ENCODE assay signal across 16 cellular contexts in genomic region chrX:40091691-40092421, GRCh38. TPM values are rescaled to one million over a fixed set of nuclear protein-coding genes. Genes with fewer than 3 reads are reported as not detected.
DNase-seq lines count a peak whose midpoint lies in the region; ATAC-seq and TF ChIP-seq lines count a peak whose summit lies in the region.
"Had no signal": no experiment of that assay in that cellular context is flagged by ENCODE, and none has a peak within 500 bp of the region (broad histone marks: within the 10 kb centered on the region; RNA-seq: fewer than 3 reads in every experiment).

No MANE protein-coding gene starts in this region.

- H3K4me2 ChIP-seq in BLaER1 = peak overlapping the region; percentile 85; the same call in 1 of the 2 replicates

- CTCF ChIA-PET in activated CD8-positive, alpha-beta T cell treated with anti-CD3 and anti-CD28 coated beads, Interleukin-2, amount 10 ng/mL, durations not matched to agents 7 days and 5 days (lab: Charles Lee) = no interaction called here

- DNase-seq in nephron progenitor cell = no peak
- no peak for DNase-seq in NCI-H748 (lab: John Stamatoyannopoulos, UW; ENCODE audit: unreplicated experiment)
- DNase-seq in activated CD8-positive, alpha-beta T cell treated with anti-CD3 and anti-CD28 coated beads, Interleukin-2, amount 10 ng/mL, durations not matched to agents 7 days and 5 days = no peak
- DNase-seq: activated CD4-positive, alpha-beta memory T cell treated with anti-CD3 and anti-CD28 coated beads for 36 hours; activated gamma-delta T cell treated with Interleukin-2 at 50 U/mL for 16 hours; brain microvascular endothelial cell; DMS79 treated with DMSO at 0.1 percent for 48 hours; effector CD8-positive, alpha-beta T cell; gastrocnemius medialis; NCI-H2171 treated with DMSO at 0.1 percent for 48 hours had no signal

- peaks cover 19% of the 10 kb centered on the region for H3K9me3 Mint-ChIP-seq in nephron progenitor cell
- H3K9me3 Mint-ChIP-seq in activated CD8-positive, alpha-beta T cell treated with anti-CD3 and anti-CD28 coated beads, Interleukin-2, amount 10 ng/mL, durations not matched to agents 7 days and 5 days (ENCODE audit: insufficient read depth) = no peaks in the 10 kb centered on the region
- H3K9me3 Mint-ChIP-seq: activated CD4-positive, alpha-beta memory T cell treated with anti-CD3 and anti-CD28 coated beads for 36 hours had no signal

- no peak overlapping the region for H3K27ac ChIP-seq in BLaER1
- H3K27ac ChIP-seq in HUES64 (ENCODE audit: low read depth, low read length) = peak overlapping the region; percentile 93
- peak overlapping the region in 1 of 2 donors; percentile 43 for H3K27ac ChIP-seq in esophagus (ENCODE audit: low read depth in 2 of 2, low read length in 1 of 2)
- H3K27ac ChIP-seq: brain microvascular endothelial cell, gastrocnemius medialis, vagina had no signal

- WGBS in HUES64 = 2% methylated on average over 69 of the region's 70 CpGs
- 38 to 47% methylated on average over 69 to 70 of the region's 70 CpGs for WGBS in esophagus, 2 donors

- H3K27me3 ChIP-seq in BLaER1 (peaks cover 71% of the 10 kb centered on the region), HUES64 (ENCODE audit: insufficient read depth, low read length) (peaks cover 23% of the 10 kb centered on the region), esophagus (ENCODE audit: control insufficient read depth in 1 of 2, insufficient read depth in 2 of 2, low read length in 2 of 2) (no peaks in the 10 kb centered on the region)
- H3K27me3 ChIP-seq: brain microvascular endothelial cell had no signal

- peaks cover 45% of the 10 kb centered on the region for H3K27me3 Mint-ChIP-seq in nephron progenitor cell (ENCODE audit: low read depth, poor library complexity)
- H3K27me3 Mint-ChIP-seq in activated CD8-positive, alpha-beta T cell treated with anti-CD3 and anti-CD28 coated beads, Interleukin-2, amount 10 ng/mL, durations not matched to agents 7 days and 5 days (ENCODE audit: low read depth) = no peaks in the 10 kb centered on the region
- H3K27me3 Mint-ChIP-seq: activated CD4-positive, alpha-beta memory T cell treated with anti-CD3 and anti-CD28 coated beads for 36 hours had no signal

- peaks cover 97% of the 10 kb centered on the region for H4K20me1 ChIP-seq in BLaER1

- POLR2A ChIA-PET in activated CD8-positive, alpha-beta T cell treated with anti-CD3 and anti-CD28 coated beads, Interleukin-2, amount 10 ng/mL, durations not matched to agents 7 days and 5 days (lab: Charles Lee) = no interaction called here

- H3K9ac ChIP-seq in BLaER1 (no peak overlapping the region), HUES64 (ENCODE audit: low read depth, low read length) (peak overlapping the region; percentile 81)

- H3K27ac Mint-ChIP-seq in nephron progenitor cell = no peak overlapping the region
- H3K27ac Mint-ChIP-seq in activated CD8-positive, alpha-beta T cell treated with anti-CD3 and anti-CD28 coated beads, Interleukin-2, amount 10 ng/mL, durations not matched to agents 7 days and 5 days = no peak overlapping the region
- H3K27ac Mint-ChIP-seq: activated CD4-positive, alpha-beta memory T cell treated with anti-CD3 and anti-CD28 coated beads for 36 hours had no signal

- H3K9me3 ChIP-seq in BLaER1 = peaks cover 43% of the 10 kb centered on the region
- H3K9me3 ChIP-seq in HUES64 (ENCODE audit: insufficient read depth, low read depth, low read length) = no peaks in the 10 kb centered on the region
- H3K9me3 ChIP-seq in esophagus (ENCODE audit: control insufficient read depth in 2 of 2, insufficient read depth in 1 of 2, low read depth in 1 of 2, low read length in 1 of 2) = no peaks in the 10 kb centered on the region
- H3K9me3 ChIP-seq: gastrocnemius medialis, vagina had no signal

- peaks cover 86% of the 10 kb centered on the region for H3K4me1 ChIP-seq in BLaER1
- peaks cover 27% of the 10 kb centered on the region for H3K4me1 ChIP-seq in HUES64 (ENCODE audit: insufficient read depth, low read length)
- H3K4me1 ChIP-seq in esophagus (ENCODE audit: control insufficient read depth in 2 of 2, insufficient read depth in 2 of 2, low read length in 1 of 2) = peaks cover 6 to 11% of the 10 kb centered on the region in 2 donors

- no peaks in the 10 kb centered on the region for H3K36me3 Mint-ChIP-seq in nephron progenitor cell (ENCODE audit: low read depth)
- peaks cover 24% of the 10 kb centered on the region for H3K36me3 Mint-ChIP-seq in activated CD8-positive, alpha-beta T cell treated with anti-CD3 and anti-CD28 coated beads, Interleukin-2, amount 10 ng/mL, durations not matched to agents 7 days and 5 days (ENCODE audit: low read depth)

- no peak for ATAC-seq in GM21423 (IDR thresholded peaks at IDR 0.05; ENCODE audit: unreplicated experiment)
- no peak for ATAC-seq in activated CD8-positive, alpha-beta T cell treated with anti-CD3 and anti-CD28 coated beads, Interleukin-2, amount 10 ng/mL, durations not matched to agents 7 days and 5 days
- ATAC-seq in GM21723 (IDR thresholded peaks at IDR 0.05; ENCODE audit: unreplicated experiment) = no peak
- ATAC-seq: gastrocnemius medialis had no signal

- peak overlapping the region; percentile 72 for H3K4me3 Mint-ChIP-seq in nephron progenitor cell
- H3K4me3 Mint-ChIP-seq in activated CD8-positive, alpha-beta T cell treated with anti-CD3 and anti-CD28 coated beads, Interleukin-2, amount 10 ng/mL, durations not matched to agents 7 days and 5 days = no peak overlapping the region

- TF ChIP-seq CTCF in nephron progenitor cell (IDR thresholded peaks at IDR 0.05) = no peak

- H3K36me3 ChIP-seq in BLaER1 = peaks cover 16% of the 10 kb centered on the region
- no peaks in the 10 kb centered on the region for H3K36me3 ChIP-seq in HUES64 (ENCODE audit: insufficient read depth, low read length)
- no peaks in the 10 kb centered on the region for H3K36me3 ChIP-seq in esophagus (ENCODE audit: control insufficient read depth in 2 of 2, insufficient read depth in 2 of 2, low read length in 1 of 2)
- H3K36me3 ChIP-seq: brain microvascular endothelial cell, gastrocnemius medialis, vagina had no signal

- H3K4me3 ChIP-seq in BLaER1 (no peak overlapping the region), HUES64 (ENCODE audit: low read length) (peak overlapping the region; percentile 65), esophagus (ENCODE audit: low read depth in 1 of 2, low read length in 2 of 2) (peak overlapping the region; percentile 0 to 19)
- H3K4me3 ChIP-seq: gastrocnemius medialis, vagina had no signal

- H3K4me1 Mint-ChIP-seq in nephron progenitor cell = peaks cover 71% of the 10 kb centered on the region
- peaks cover 51% of the 10 kb centered on the region for H3K4me1 Mint-ChIP-seq in activated CD8-positive, alpha-beta T cell treated with anti-CD3 and anti-CD28 coated beads, Interleukin-2, amount 10 ng/mL, durations not matched to agents 7 days and 5 days (ENCODE audit: low read depth)

RNA-seq across cellular contexts. Expression of gene BCOR, which starts 5.9 kb away (rescaled TPM):
- 34.7 TPM for polyA plus RNA-seq in HUES64 (2013, experiment 1 of 2)
- 31.5 TPM for polyA plus RNA-seq in HUES64 (2013, experiment 2 of 2)
- 10 to 100 TPM in 1 of 2 donors, 1 to 10 TPM in 1; 9.6 to 10.7 TPM for polyA plus RNA-seq in esophagus
- 10 to 100 TPM; 41.5 to 45.5 TPM for total RNA-seq in activated CD8-positive, alpha-beta T cell treated with anti-CD3 and anti-CD28 coated beads, Interleukin-2, amount 10 ng/mL, durations not matched to agents 7 days and 5 days
